In genomic region chr15:92869263-92869940, GRCh38 we compare ENCODE assay signal across 12 cellular contexts. TPM values are rescaled to one million over a fixed set of nuclear protein-coding genes. Genes with fewer than 3 reads are reported as not detected.
A peak's percentile ranks its signal among the peaks of the same experiment; 100 is the strongest.
DNase-seq lines count a peak whose midpoint lies in the region; ATAC-seq and TF ChIP-seq lines count a peak whose summit lies in the region.
"Had no signal": no experiment of that assay in that cellular context is flagged by ENCODE, and none has a peak within 500 bp of the region (broad histone marks: within the 10 kb centered on the region; RNA-seq: fewer than 3 reads in every experiment).

No MANE protein-coding gene starts in this region.

- intact Hi-C loops in Panc1 (cut with micrococcal nuclease; ENCODE audit: unreplicated experiment), result no loop called here

- peak; percentile 36 for DNase-seq in AG08396 (ENCODE audit: low spot score)
- DNase-seq in Panc1 (ENCODE audit: low read depth, low spot score), result no peak
- peak; percentile 69 for DNase-seq in fibroblast of the aortic adventitia (ENCODE audit: low read depth)
- DNase-seq in osteoblast (ENCODE audit: insufficient read length, low spot score, missing footprints), result peak; percentile 90
- no peak for DNase-seq in DMS114 treated with DMSO at 0.1 percent for 48 hours (lab: John Stamatoyannopoulos, UW; ENCODE audit: unreplicated experiment)
- DNase-seq: COR-L47, glutamatergic neuron, NCI-H82, occipital lobe had no signal

- BruUV-seq in Panc1 (replicated peaks; lab: Mats Ljungman, UMichigan), result no TSS peak

- H3K27ac ChIP-seq in Panc1 (ENCODE audit: low read length), result peak overlapping the region; percentile 82
- no peak overlapping the region for H3K27ac ChIP-seq in osteoblast (ENCODE audit: low read depth, low read length)

- CTCF ChIA-PET in Panc1 (lab: Charles Lee), result no interaction called here

- no peaks in the 10 kb centered on the region for H4K20me1 ChIP-seq in osteoblast (ENCODE audit: insufficient read depth, low read length)

- no peak overlapping the region for H3K4me3 ChIP-seq in Panc1 (ENCODE audit: low read depth in 2 of 2, low read length in 2 of 2)
- H3K4me3 ChIP-seq in fibroblast of the aortic adventitia (ENCODE audit: low read depth, low read length), result no peak overlapping the region
- H3K4me3 ChIP-seq in osteoblast (ENCODE audit: insufficient read depth, low read length), result no peak overlapping the region

- TF ChIP-seq CTCF in Panc1 (IDR thresholded peaks at IDR 0.05) (no peak), fibroblast of the aortic adventitia (IDR thresholded peaks at IDR 0.05; ENCODE audit: insufficient read depth, low read length) (no peak), osteoblast (IDR thresholded peaks at IDR 0.05; ENCODE audit: extremely low read depth, low read depth, low read length) (no peak)

- ATAC-seq in Panc1 (peak; percentile 61), HG03469 (IDR thresholded peaks at IDR 0.05; ENCODE audit: unreplicated experiment) (no peak), GM18517 (IDR thresholded peaks at IDR 0.05; ENCODE audit: unreplicated experiment) (no peak), GM21367 (IDR thresholded peaks at IDR 0.05; ENCODE audit: unreplicated experiment) (no peak)

- peak overlapping the region; percentile 6 for H3K4me2 ChIP-seq in osteoblast (ENCODE audit: insufficient read depth, low read length)

- no peaks in the 10 kb centered on the region for H3K36me3 ChIP-seq in Panc1 (ENCODE audit: control insufficient read depth, insufficient read depth, low read length)
- H3K36me3 ChIP-seq in osteoblast (ENCODE audit: insufficient read depth, low read length), result no peaks in the 10 kb centered on the region

- H3K4me1 ChIP-seq in Panc1 (ENCODE audit: control insufficient read depth, insufficient read depth, low read length) (peaks cover 19% of the 10 kb centered on the region), osteoblast (ENCODE audit: insufficient read depth, low read length) (peaks cover 14% of the 10 kb centered on the region)

- H3K79me2 ChIP-seq in osteoblast (ENCODE audit: insufficient read depth, low read length), result no peaks in the 10 kb centered on the region

- POLR2A ChIA-PET in Panc1 (lab: Charles Lee), result interaction anchor here (1.9 kb wide), 1 partner anchor 13 kb away, joined by 11 read pairs; no protein-coding TSS in a partner anchor

- H2AFZ ChIP-seq in osteoblast (ENCODE audit: low read length), result peak overlapping the region; percentile 67

- H3K27me3 ChIP-seq in Panc1 (ENCODE audit: control insufficient read depth, insufficient read depth, low read length), result no peaks in the 10 kb centered on the region
- no peaks in the 10 kb centered on the region for H3K27me3 ChIP-seq in osteoblast (ENCODE audit: insufficient read depth, low read length)

- in situ Hi-C loops in Panc1 (cut with HindIII; ENCODE audit: low pct_unique_long_range_greater_than_20kb, low sequenced_read_pairs), result no loop called here

- no peaks in the 10 kb centered on the region for H3K9me3 ChIP-seq in Panc1 (ENCODE audit: control insufficient read depth, insufficient read depth, low read depth, low read length)
- no peaks in the 10 kb centered on the region for H3K9me3 ChIP-seq in osteoblast (ENCODE audit: low read depth, low read length)

RNA-seq across cellular contexts. Expression of gene CHD2, which starts 30.7 kb away (rescaled TPM):
- total RNA-seq in Panc1 (2021; ENCODE audit: unreplicated experiment), result 81.8 TPM
- polyA plus RNA-seq in Panc1 (2012; ENCODE audit: insufficient read length), result 43.9 TPM
- total RNA-seq in fibroblast of the aortic adventitia (ENCODE audit: low replicate concordance), result 83.7 and 253 TPM in 2 replicates
- 94.0 and 98.8 TPM in 2 replicates for total RNA-seq in osteoblast

Comparison
In these comparisons a context has a peak if more than half of its experiments do, and no peak if none do; other contexts are left out.
1. DNase-seq: peak in AG08396 (single experiment), fibroblast of the aortic adventitia (single experiment) and osteoblast (single experiment); none in Panc1 (single experiment) and DMS114 treated with DMSO at 0.1 percent for 48 hours (single experiment).